8 cellular contexts compared by ENCODE assay signal in the genomic region with DNA sequence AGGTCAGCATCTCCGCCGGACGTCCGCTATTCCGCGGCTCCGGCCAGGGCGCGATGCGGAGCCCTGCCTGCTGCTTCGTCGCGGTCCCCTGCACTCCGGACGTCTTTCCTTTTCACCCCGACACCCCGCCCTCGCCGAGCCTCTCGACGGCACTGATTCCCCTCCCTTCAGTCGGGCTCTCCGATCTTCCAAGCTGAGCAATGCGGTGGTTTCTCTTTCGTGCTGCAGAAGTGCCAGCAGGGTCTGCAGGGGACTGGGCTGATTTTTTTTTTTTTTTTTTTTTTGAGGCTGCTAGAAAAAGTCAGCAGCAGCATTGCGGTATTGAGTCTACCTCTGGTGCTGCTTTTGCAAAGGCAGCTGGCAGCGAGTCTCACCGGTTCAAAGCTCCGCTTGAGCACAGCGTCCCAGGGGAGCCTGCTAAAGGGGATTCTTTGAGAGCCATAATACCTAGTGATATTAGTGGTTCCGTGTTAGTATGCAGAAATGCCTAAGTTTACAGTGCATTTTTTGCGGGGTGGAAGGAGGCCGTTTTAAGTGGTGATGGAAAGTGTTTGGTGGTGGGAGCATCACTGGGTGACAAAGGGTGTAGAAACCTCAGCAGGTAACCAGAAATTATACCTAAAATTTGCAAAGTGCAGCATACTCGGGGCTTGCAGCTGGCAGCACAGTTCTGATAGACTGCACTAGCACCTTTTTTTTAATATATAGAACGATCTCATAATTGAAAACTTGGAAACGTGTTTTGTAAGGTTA. TPM values are rescaled to one million over a fixed set of nuclear protein-coding genes. Genes with fewer than 3 reads are reported as not detected.
DNase-seq lines count a peak whose midpoint lies in the region; ATAC-seq, FAIRE-seq and TF ChIP-seq lines count a peak whose summit lies in the region.

No MANE protein-coding gene starts in this region.

- DNase-seq in NCI-H1092 (lab: John Stamatoyannopoulos, UW) (peak; percentile 73), T-helper 22 cell (ENCODE audit: low read depth) (peak; percentile 61), astrocyte of the cerebellum (ENCODE audit: low read depth) (no peak), D721Med (ENCODE audit: insufficient read length, low spot score) (no peak)

- H3K27me3 ChIP-seq in skeletal muscle satellite cell (ENCODE audit: control insufficient read depth, insufficient read depth, low read length) = no peaks in the 10 kb centered on the region

- peak overlapping the region; percentile 76 for H3K4me3 ChIP-seq in GM12875 (ENCODE audit: low read depth, low read length)
- peak overlapping the region; percentile 79 for H3K4me3 ChIP-seq in astrocyte of the cerebellum (ENCODE audit: low read depth, low read length)
- peak overlapping the region; percentile 40 for H3K4me3 ChIP-seq in iPS-11a (ENCODE audit: low read depth, low read length)
- peak overlapping the region; percentile 75 for H3K4me3 ChIP-seq in skeletal muscle satellite cell (ENCODE audit: low read length)

- TF ChIP-seq CTCF in GM12875 (IDR thresholded peaks at IDR 0.05; ENCODE audit: borderline replicate concordance, insufficient read depth, low read depth, low read length) (no peak), astrocyte of the cerebellum (IDR thresholded peaks at IDR 0.05; ENCODE audit: low read depth, low read length, missing control alignments) (no peak), D721Med (IDR thresholded peaks at IDR 0.05; ENCODE audit: insufficient read depth, missing control alignments) (no peak)

- FAIRE-seq in D721Med (lab: Jason Lieb, UNC) = no peak

- H3K4me2 ChIP-seq in skeletal muscle satellite cell (ENCODE audit: low read length) = peak overlapping the region; percentile 99

- H3K9me3 ChIP-seq in skeletal muscle satellite cell (replicated peaks; ENCODE audit: low read length) = no peaks in the 10 kb centered on the region

- no peaks in the 10 kb centered on the region for H3K36me3 ChIP-seq in skeletal muscle satellite cell (ENCODE audit: insufficient read depth, low read length)

- in situ Hi-C loops in astrocyte of the cerebellum (cut with HindIII; ENCODE audit: low sequenced_read_pairs) = no loop called here

- ATAC-seq in HG02588 (IDR thresholded peaks at IDR 0.05; ENCODE audit: unreplicated experiment) = peak; percentile 38

- H3K9ac ChIP-seq in skeletal muscle satellite cell (ENCODE audit: low read depth, low read length) = peak overlapping the region; percentile 69

- peaks cover 28% of the 10 kb centered on the region for H3K4me1 ChIP-seq in skeletal muscle satellite cell (ENCODE audit: control insufficient read depth, insufficient read depth, low read length)

RNA-seq across cellular contexts. Expression of gene STIM2, which starts 1.0 kb away (rescaled TPM):
- total RNA-seq in skeletal muscle satellite cell (2012; rRNA removed) = 12.7 and 15.7 TPM in 2 replicates

Comparison
In these comparisons a context has a peak if more than half of its experiments do, and no peak if none do; other contexts are left out.
1. DNase-seq: peak in NCI-H1092 (single experiment) and T-helper 22 cell (single experiment); none in astrocyte of the cerebellum (single experiment) and D721Med (single experiment).
2. Peak in every context shown above with its lines, with median percentiles within 50 percentile points of each other: H3K4me3 ChIP-seq.